Comparison of ENCODE assay signal across 16 cellular contexts in the genomic region with DNA sequence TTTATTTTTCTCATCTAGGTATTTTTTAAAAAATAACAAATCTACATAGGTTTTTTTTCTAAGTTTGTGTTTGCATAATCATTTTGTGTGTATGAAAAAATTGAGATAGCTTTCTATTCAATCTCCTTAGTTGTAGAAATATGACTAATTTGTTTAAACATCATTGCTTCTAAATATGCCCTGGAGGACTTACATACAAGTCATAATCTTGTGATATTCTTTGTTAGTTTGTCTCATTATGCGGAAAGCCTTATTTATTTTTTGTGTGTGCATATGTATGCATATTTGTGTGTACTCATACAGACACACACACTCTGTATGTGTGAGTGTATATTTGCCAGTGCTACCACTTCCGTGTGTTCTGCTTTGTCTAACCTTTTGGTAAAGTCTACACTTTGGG.
"Had no signal": no experiment of that assay in that cellular context is flagged by ENCODE, and none has a peak within 500 bp of the region (broad histone marks: within the 10 kb centered on the region; RNA-seq: fewer than 3 reads in every experiment).

No MANE protein-coding gene starts in this region.

- ATAC-seq: activated T-helper 17 cell treated with anti-CD3 and anti-CD28 coated beads, Interleukin-2, amount 50 U/mL, for 72 hours; effector memory CD8-positive, alpha-beta T cell; esophagus mucosa; left colon; naive thymus-derived CD4-positive, alpha-beta T cell had no signal

- DNase-seq: activated CD4-positive, alpha-beta T cell treated with anti-CD3 and anti-CD28 coated beads, Interleukin-2, amount 10 ng/mL, durations not matched to agents 7 days and 5 days; activated CD4-positive, CD25-positive, alpha-beta regulatory T cell; activated naive CD4-positive, alpha-beta T cell treated with anti-CD3 and anti-CD28 coated beads for 36 hours; activated T-cell treated with anti-CD3 and anti-CD28 coated beads for 4 hours; caudate nucleus; effector memory CD8-positive, alpha-beta T cell; left colon; naive thymus-derived CD4-positive, alpha-beta T cell; occipital lobe; stimulated activated CD4-positive, alpha-beta T cell treated with anti-CD3 and anti-CD28 coated beads, Interleukin-15, amount 100 ng/mL, for 24 hours; T-helper 2 cell; thyroid gland had no signal

- H3K9me3 Mint-ChIP-seq: activated CD4-positive, alpha-beta T cell treated with anti-CD3 and anti-CD28 coated beads, Interleukin-2, amount 10 ng/mL, durations not matched to agents 7 days and 5 days; activated naive CD4-positive, alpha-beta T cell treated with anti-CD3 and anti-CD28 coated beads for 36 hours; activated T-helper 17 cell treated with anti-CD3 and anti-CD28 coated beads, Interleukin-2, amount 50 U/mL, for 72 hours; dendritic cell treated with granulocyte-macrophage colony-stimulating factor and Interleukin-4, amounts not matched to agents 40 ng/mL and 50 ng/mL, for 4 days; effector memory CD8-positive, alpha-beta T cell; naive thymus-derived CD4-positive, alpha-beta T cell had no signal

- H3K9me3 ChIP-seq: thyroid gland had no signal

- H3K4me3 ChIP-seq: lung, thyroid gland had no signal

- H3K4me3 Mint-ChIP-seq: activated CD4-positive, alpha-beta T cell treated with anti-CD3 and anti-CD28 coated beads, Interleukin-2, amount 10 ng/mL, durations not matched to agents 7 days and 5 days; activated naive CD4-positive, alpha-beta T cell treated with anti-CD3 and anti-CD28 coated beads for 36 hours; activated T-helper 17 cell treated with anti-CD3 and anti-CD28 coated beads, Interleukin-2, amount 50 U/mL, for 72 hours; dendritic cell treated with granulocyte-macrophage colony-stimulating factor and Interleukin-4, amounts not matched to agents 40 ng/mL and 50 ng/mL, for 4 days; effector memory CD8-positive, alpha-beta T cell; naive thymus-derived CD4-positive, alpha-beta T cell had no signal

- H3K27ac Mint-ChIP-seq: activated CD4-positive, alpha-beta T cell treated with anti-CD3 and anti-CD28 coated beads, Interleukin-2, amount 10 ng/mL, durations not matched to agents 7 days and 5 days; activated naive CD4-positive, alpha-beta T cell treated with anti-CD3 and anti-CD28 coated beads for 36 hours; activated T-helper 17 cell treated with anti-CD3 and anti-CD28 coated beads, Interleukin-2, amount 50 U/mL, for 72 hours; dendritic cell treated with granulocyte-macrophage colony-stimulating factor and Interleukin-4, amounts not matched to agents 40 ng/mL and 50 ng/mL, for 4 days; effector memory CD8-positive, alpha-beta T cell had no signal

- H3K27ac ChIP-seq: thyroid gland had no signal

- H3K36me3 ChIP-seq: thyroid gland had no signal

- H3K27me3 ChIP-seq: thyroid gland had no signal

- H3K27me3 Mint-ChIP-seq: activated CD4-positive, alpha-beta T cell treated with anti-CD3 and anti-CD28 coated beads, Interleukin-2, amount 10 ng/mL, durations not matched to agents 7 days and 5 days; activated T-helper 17 cell treated with anti-CD3 and anti-CD28 coated beads, Interleukin-2, amount 50 U/mL, for 72 hours; dendritic cell treated with granulocyte-macrophage colony-stimulating factor and Interleukin-4, amounts not matched to agents 40 ng/mL and 50 ng/mL, for 4 days; effector memory CD8-positive, alpha-beta T cell; naive thymus-derived CD4-positive, alpha-beta T cell had no signal
